Comparison of ENCODE assay signal across 2 cellular contexts in the genomic region with DNA sequence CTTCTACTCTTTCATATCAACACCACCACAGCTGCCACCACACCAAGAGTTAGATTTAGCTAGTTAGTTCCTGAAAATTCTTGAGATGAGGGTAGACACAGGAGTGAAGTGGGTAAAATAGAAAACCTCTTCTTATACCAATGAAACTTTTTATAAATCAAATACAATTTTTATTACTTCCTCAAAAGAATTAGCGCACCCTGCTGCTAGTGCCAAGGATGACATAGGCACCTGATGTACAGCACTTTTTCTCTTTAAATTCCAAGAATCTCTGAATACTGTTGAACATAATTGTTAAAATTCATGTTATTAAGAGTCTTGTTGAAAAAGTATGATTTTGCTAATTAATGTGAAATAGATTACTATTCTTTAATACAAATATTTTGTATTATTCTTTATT.
TF ChIP-seq lines count a peak whose summit lies in the region.

No MANE protein-coding gene starts in this region.

TF ChIP-seq in SK-N-SH treated with all-trans-retinoic acid at 6 μM for 48 hours, 23 proteins besides CTCF, POLR2A, EP300 and RAD21:
- TF ChIP-seq POU6F1 (CRISPR knock-in tag; IDR thresholded peaks at IDR 0.05; ENCODE audit: borderline replicate concordance, low read depth), result no peak
- TF ChIP-seq PPARA (CRISPR knock-in tag; IDR thresholded peaks at IDR 0.05; ENCODE audit: borderline replicate concordance), result no peak
- no peak for TF ChIP-seq ESRRG (CRISPR knock-in tag; IDR thresholded peaks at IDR 0.05)
- no peak for TF ChIP-seq BACH2 (CRISPR knock-in tag; IDR thresholded peaks at IDR 0.05; ENCODE audit: borderline replicate concordance)
- no peak for TF ChIP-seq RARB (CRISPR knock-in tag; IDR thresholded peaks at IDR 0.05)
- no peak for TF ChIP-seq SNAI2 (CRISPR knock-in tag; IDR thresholded peaks at IDR 0.05)
- no peak for TF ChIP-seq OSR1 (CRISPR knock-in tag; IDR thresholded peaks at IDR 0.05)
- no peak for TF ChIP-seq PATZ1 (CRISPR knock-in tag; IDR thresholded peaks at IDR 0.05; ENCODE audit: borderline replicate concordance)
- no peak for TF ChIP-seq ISL1 (CRISPR knock-in tag; IDR thresholded peaks at IDR 0.05)
- no peak for TF ChIP-seq ZFP3 (CRISPR knock-in tag; IDR thresholded peaks at IDR 0.05)
- no peak for TF ChIP-seq ZC3H10 (CRISPR knock-in tag; IDR thresholded peaks at IDR 0.05)
- TF ChIP-seq, protein P1, sequence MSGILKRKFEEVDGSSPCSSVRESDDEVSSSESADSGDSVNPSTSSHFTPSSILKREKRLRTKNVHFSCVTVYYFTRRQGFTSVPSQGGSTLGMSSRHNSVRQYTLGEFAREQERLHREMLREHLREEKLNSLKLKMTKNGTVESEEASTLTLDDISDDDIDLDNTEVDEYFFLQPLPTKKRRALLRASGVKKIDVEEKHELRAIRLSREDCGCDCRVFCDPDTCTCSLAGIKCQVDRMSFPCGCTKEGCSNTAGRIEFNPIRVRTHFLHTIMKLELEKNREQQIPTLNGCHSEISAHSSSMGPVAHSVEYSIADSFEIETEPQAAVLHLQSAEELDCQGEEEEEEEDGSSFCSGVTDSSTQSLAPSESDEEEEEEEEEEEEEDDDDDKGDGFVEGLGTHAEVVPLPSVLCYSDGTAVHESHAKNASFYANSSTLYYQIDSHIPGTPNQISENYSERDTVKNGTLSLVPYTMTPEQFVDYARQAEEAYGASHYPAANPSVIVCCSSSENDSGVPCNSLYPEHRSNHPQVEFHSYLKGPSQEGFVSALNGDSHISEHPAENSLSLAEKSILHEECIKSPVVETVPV (CRISPR knock-in tag; IDR thresholded peaks at IDR 0.05), result no peak
- TF ChIP-seq GLIS3 (CRISPR knock-in tag; IDR thresholded peaks at IDR 0.05), result no peak

TF ChIP-seq in HEK293T, 16 proteins besides CTCF, POLR2A, EP300 and RAD21 (continued from another document):
- no peak for TF ChIP-seq ELF4 (IDR thresholded peaks at IDR 0.05)
